Comparison of ENCODE assay signal across 29 cellular contexts in genomic region chr10:133014416-133015210, GRCh38.
"Had no signal": no experiment of that assay in that cellular context is flagged by ENCODE, and none has a peak within 500 bp of the region (broad histone marks: within the 10 kb centered on the region; RNA-seq: fewer than 3 reads in every experiment).

No MANE protein-coding gene starts in this region.

- H3K4me3 Mint-ChIP-seq: naive thymus-derived CD8-positive, alpha-beta T cell; nephron progenitor cell; neural progenitor cell; stimulated activated memory B cell treated with anti-CD40 and anti-IgM and Interleukin-4, amounts not matched to agents 10 μg/mL and 1 μg/mL and 100 μg/mL, for 72 hours had no signal

- H3K4me3 ChIP-seq: heart right ventricle, hepatocyte, lower lobe of right lung, neural progenitor cell, pancreas, prostate gland, right lobe of liver, smooth muscle cell, suprapubic skin, thoracic aorta, tibial artery, upper lobe of right lung had no signal

- ATAC-seq: left lobe of liver; lower lobe of right lung; naive thymus-derived CD8-positive, alpha-beta T cell; stimulated activated memory B cell treated with anti-CD40 and anti-IgM and Interleukin-4, amounts not matched to agents 10 μg/mL and 1 μg/mL and 100 μg/mL, for 72 hours; upper lobe of right lung had no signal

- H3K4me2 ChIP-seq: hepatocyte, neural progenitor cell, smooth muscle cell had no signal

- H3K27ac ChIP-seq: hepatocyte, neural progenitor cell, prostate gland, suprapubic skin, thoracic aorta, tibial artery had no signal

- H3K9me3 Mint-ChIP-seq: naive thymus-derived CD8-positive, alpha-beta T cell; nephron progenitor cell; neural progenitor cell; stimulated activated memory B cell treated with anti-CD40 and anti-IgM and Interleukin-4, amounts not matched to agents 10 μg/mL and 1 μg/mL and 100 μg/mL, for 72 hours had no signal

- H3K27me3 ChIP-seq: hepatocyte, neural progenitor cell, pancreas, right lobe of liver, upper lobe of right lung had no signal

- H3K9ac ChIP-seq: neural progenitor cell had no signal

- H3K79me2 ChIP-seq: hepatocyte had no signal

- H3K4me1 ChIP-seq: neural progenitor cell, pancreas, prostate gland, right lobe of liver, tibial artery, upper lobe of right lung had no signal

- H3K9me3 ChIP-seq: heart right ventricle, lower lobe of right lung, pancreas, prostate gland, right lobe of liver, suprapubic skin, thoracic aorta, tibial artery, upper lobe of right lung had no signal

- H3K36me3 ChIP-seq: heart right ventricle, lower lobe of right lung, neural progenitor cell, pancreas, prostate gland, right lobe of liver, suprapubic skin, thoracic aorta, tibial artery, upper lobe of right lung had no signal

- H3K36me3 Mint-ChIP-seq: naive thymus-derived CD8-positive, alpha-beta T cell; neural progenitor cell; stimulated activated memory B cell treated with anti-CD40 and anti-IgM and Interleukin-4, amounts not matched to agents 10 μg/mL and 1 μg/mL and 100 μg/mL, for 72 hours had no signal

- H2AFZ ChIP-seq: hepatocyte, neural progenitor cell had no signal

- H3K27me3 Mint-ChIP-seq: stimulated activated memory B cell treated with anti-CD40 and anti-IgM and Interleukin-4, amounts not matched to agents 10 μg/mL and 1 μg/mL and 100 μg/mL, for 72 hours had no signal

- FAIRE-seq: pancreas, urothelium cell line had no signal

- DNase-seq: islet precursor cell; lower lobe of right lung; mammary epithelial cell; mesenchymal stem cell; nephron progenitor cell; nucleus accumbens; posterior cingulate gyrus; retina; stimulated activated CD4-positive, alpha-beta T cell treated with anti-CD3 and anti-CD28 coated beads, Interleukin-1b, Interleukin-23, amount 100 ng/mL, for 48 hours; stimulated activated CD4-positive, alpha-beta T cell treated with anti-CD3 and anti-CD28 coated beads, Interleukin-2, amount 100 ng/mL, for 48 hours; stimulated activated CD4-positive, alpha-beta T cell treated with anti-CD3 and anti-CD28 coated beads, Interleukin-4, amount 100 ng/mL, for 4 hours; stimulated activated CD8-positive, alpha-beta memory T cell treated with anti-CD3 and anti-CD28 coated beads, Interleukin-4, amount 100 ng/mL, for 48 hours; stimulated activated naive CD4-positive, alpha-beta T cell treated with Interleukin-2 at 50 U/mL for 16 hours; tibial artery; trophoblast cell; upper lobe of right lung had no signal

- H3K27ac Mint-ChIP-seq: naive thymus-derived CD8-positive, alpha-beta T cell; neural progenitor cell; stimulated activated memory B cell treated with anti-CD40 and anti-IgM and Interleukin-4, amounts not matched to agents 10 μg/mL and 1 μg/mL and 100 μg/mL, for 72 hours had no signal
